ENCODE assay signal across 1 cellular context in the genomic region with DNA sequence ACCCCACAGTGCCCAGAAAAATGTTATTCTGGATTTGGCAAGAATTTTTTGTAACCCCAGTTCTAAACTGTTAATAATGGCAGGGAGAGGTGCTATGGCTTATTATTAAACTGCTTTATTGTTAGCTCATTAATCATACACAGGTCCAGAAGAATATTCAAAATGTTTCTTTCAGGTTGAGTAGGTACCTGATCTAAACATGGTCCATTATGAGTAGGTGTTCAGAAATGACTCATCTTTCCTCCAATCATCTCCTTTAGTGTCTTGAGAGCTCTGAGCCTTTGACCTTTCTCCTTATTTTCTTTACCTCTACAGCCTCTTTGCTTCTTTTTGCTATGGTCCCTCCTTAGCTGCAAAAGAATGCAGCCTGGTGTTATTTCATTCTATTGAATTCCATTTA.
TF ChIP-seq lines count a peak whose summit lies in the region.

No MANE protein-coding gene starts in this region.

TF ChIP-seq in GM12878, 131 proteins besides CTCF, POLR2A, EP300 and RAD21 (continued from another document and continues in another):
- TF ChIP-seq, protein P1, sequence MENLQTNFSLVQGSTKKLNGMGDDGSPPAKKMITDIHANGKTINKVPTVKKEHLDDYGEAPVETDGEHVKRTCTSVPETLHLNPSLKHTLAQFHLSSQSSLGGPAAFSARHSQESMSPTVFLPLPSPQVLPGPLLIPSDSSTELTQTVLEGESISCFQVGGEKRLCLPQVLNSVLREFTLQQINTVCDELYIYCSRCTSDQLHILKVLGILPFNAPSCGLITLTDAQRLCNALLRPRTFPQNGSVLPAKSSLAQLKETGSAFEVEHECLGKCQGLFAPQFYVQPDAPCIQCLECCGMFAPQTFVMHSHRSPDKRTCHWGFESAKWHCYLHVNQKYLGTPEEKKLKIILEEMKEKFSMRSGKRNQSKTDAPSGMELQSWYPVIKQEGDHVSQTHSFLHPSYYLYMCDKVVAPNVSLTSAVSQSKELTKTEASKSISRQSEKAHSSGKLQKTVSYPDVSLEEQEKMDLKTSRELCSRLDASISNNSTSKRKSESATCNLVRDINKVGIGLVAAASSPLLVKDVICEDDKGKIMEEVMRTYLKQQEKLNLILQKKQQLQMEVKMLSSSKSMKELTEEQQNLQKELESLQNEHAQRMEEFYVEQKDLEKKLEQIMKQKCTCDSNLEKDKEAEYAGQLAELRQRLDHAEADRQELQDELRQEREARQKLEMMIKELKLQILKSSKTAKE (IDR thresholded peaks at IDR 0.05; ENCODE audit: low read depth, poor library complexity, severe bottlenecking) = peak; percentile 90
- TF ChIP-seq NR2C2 (IDR thresholded peaks at IDR 0.05; ENCODE audit: borderline replicate concordance, control insufficient read depth, insufficient read length, low read depth) (no peak), CHD2 (IDR thresholded peaks at IDR 0.05; ENCODE audit: borderline replicate concordance, low read depth, low read length) (peak; percentile 53; the same call in 1 of the 2 replicates), JUND (IDR thresholded peaks at IDR 0.05; ENCODE audit: low read depth, low read length) (peak; percentile 96), CBX3 (IDR thresholded peaks at IDR 0.05; ENCODE audit: borderline replicate concordance, low read depth) (no peak), ATF2 (IDR thresholded peaks at IDR 0.05; ENCODE audit: low read length) (peak; percentile 98), MAX (IDR thresholded peaks at IDR 0.05; ENCODE audit: low read depth, low read length) (no peak), SIX5 (IDR thresholded peaks at IDR 0.05; ENCODE audit: low read depth, low read length, severe bottlenecking) (no peak), SUPT20H (IDR thresholded peaks at IDR 0.05; ENCODE audit: borderline replicate concordance, control insufficient read depth, low read depth, low read length) (no peak), NFIC (IDR thresholded peaks at IDR 0.05; ENCODE audit: low read depth, low read length) (peak; percentile 99), POLR2AphosphoS5 (IDR thresholded peaks at IDR 0.05; ENCODE audit: low read length) (no peak), MEF2A (IDR thresholded peaks at IDR 0.05; ENCODE audit: insufficient read depth, low read depth, low read length) (peak; percentile 88), ZNF217 (IDR thresholded peaks at IDR 0.05) (peak; percentile 99), BACH1 (IDR thresholded peaks at IDR 0.05; ENCODE audit: borderline replicate concordance) (peak; percentile 97), ZNF24 (IDR thresholded peaks at IDR 0.05) (peak; percentile 88), HDAC6 (IDR thresholded peaks at IDR 0.05; ENCODE audit: unreplicated experiment) (no peak), ETV6 (conservative IDR thresholded peaks at IDR 0.05 in 1 of 2, IDR thresholded peaks at IDR 0.05 in 1 of 2; ENCODE audit: borderline replicate concordance in 1 of 2, low read depth in 1 of 2) (peak in 1 of 2 experiments; percentile 87; a peak in 2 of 4 replicates), LARP7 (IDR thresholded peaks at IDR 0.05) (no peak), KDM1A (IDR thresholded peaks at IDR 0.05; ENCODE audit: borderline replicate concordance) (no peak), PML (IDR thresholded peaks at IDR 0.05; ENCODE audit: low read length) (peak; percentile 67; the same call in 1 of the 2 replicates), MTA3 (IDR thresholded peaks at IDR 0.05; ENCODE audit: borderline replicate concordance, low read length) (peak; percentile 86), FOS (IDR thresholded peaks at IDR 0.05; ENCODE audit: borderline replicate concordance, extremely low read depth, insufficient read length) (no peak), IRF4 (IDR thresholded peaks at IDR 0.05; ENCODE audit: low read depth, low read length) (peak; percentile 100), KAT2A (conservative IDR thresholded peaks at IDR 0.05; ENCODE audit: control insufficient read depth, low read depth, low read length) (no peak), SREBF1 (IDR thresholded peaks at IDR 0.05; ENCODE audit: low read length) (no peak), POLR2AphosphoS2 (IDR thresholded peaks at IDR 0.05; ENCODE audit: low read depth, low read length) (no peak), IKZF2 (IDR thresholded peaks at IDR 0.05) (peak; percentile 95 to 98), ZBED1 (IDR thresholded peaks at IDR 0.05; ENCODE audit: borderline replicate concordance) (peak; percentile 96), NR2F1 (conservative IDR thresholded peaks at IDR 0.05) (peak; percentile 99), MYB (IDR thresholded peaks at IDR 0.05; ENCODE audit: borderline replicate concordance, low read depth, low read length) (no peak), PAX8 (IDR thresholded peaks at IDR 0.05) (no peak), USF2 (IDR thresholded peaks at IDR 0.05; ENCODE audit: borderline replicate concordance, low read depth, low read length) (no peak), MEF2B (IDR thresholded peaks at IDR 0.05; ENCODE audit: partially characterized antibody, poor library complexity, severe bottlenecking) (peak; percentile 75), HDAC2 (IDR thresholded peaks at IDR 0.05) (no peak), NR2C1 (IDR thresholded peaks at IDR 0.05) (peak; percentile 76), NKRF (conservative IDR thresholded peaks at IDR 0.05) (no peak), STAT3 (IDR thresholded peaks at IDR 0.05; ENCODE audit: low read depth, low read length) (0 out of 2 replicates have a peak, but pooled peaks have one; percentile 81), PKNOX1 (IDR thresholded peaks at IDR 0.05) (peak; percentile 78)
- TF ChIP-seq, protein P2, sequence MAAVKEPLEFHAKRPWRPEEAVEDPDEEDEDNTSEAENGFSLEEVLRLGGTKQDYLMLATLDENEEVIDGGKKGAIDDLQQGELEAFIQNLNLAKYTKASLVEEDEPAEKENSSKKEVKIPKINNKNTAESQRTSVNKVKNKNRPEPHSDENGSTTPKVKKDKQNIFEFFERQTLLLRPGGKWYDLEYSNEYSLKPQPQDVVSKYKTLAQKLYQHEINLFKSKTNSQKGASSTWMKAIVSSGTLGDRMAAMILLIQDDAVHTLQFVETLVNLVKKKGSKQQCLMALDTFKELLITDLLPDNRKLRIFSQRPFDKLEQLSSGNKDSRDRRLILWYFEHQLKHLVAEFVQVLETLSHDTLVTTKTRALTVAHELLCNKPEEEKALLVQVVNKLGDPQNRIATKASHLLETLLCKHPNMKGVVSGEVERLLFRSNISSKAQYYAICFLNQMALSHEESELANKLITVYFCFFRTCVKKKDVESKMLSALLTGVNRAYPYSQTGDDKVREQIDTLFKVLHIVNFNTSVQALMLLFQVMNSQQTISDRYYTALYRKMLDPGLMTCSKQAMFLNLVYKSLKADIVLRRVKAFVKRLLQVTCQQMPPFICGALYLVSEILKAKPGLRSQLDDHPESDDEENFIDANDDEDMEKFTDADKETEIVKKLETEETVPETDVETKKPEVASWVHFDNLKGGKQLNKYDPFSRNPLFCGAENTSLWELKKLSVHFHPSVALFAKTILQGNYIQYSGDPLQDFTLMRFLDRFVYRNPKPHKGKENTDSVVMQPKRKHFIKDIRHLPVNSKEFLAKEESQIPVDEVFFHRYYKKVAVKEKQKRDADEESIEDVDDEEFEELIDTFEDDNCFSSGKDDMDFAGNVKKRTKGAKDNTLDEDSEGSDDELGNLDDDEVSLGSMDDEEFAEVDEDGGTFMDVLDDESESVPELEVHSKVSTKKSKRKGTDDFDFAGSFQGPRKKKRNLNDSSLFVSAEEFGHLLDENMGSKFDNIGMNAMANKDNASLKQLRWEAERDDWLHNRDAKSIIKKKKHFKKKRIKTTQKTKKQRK (IDR thresholded peaks at IDR 0.05; ENCODE audit: low read depth, low read length) = no peak
- TF ChIP-seq, protein P3, sequence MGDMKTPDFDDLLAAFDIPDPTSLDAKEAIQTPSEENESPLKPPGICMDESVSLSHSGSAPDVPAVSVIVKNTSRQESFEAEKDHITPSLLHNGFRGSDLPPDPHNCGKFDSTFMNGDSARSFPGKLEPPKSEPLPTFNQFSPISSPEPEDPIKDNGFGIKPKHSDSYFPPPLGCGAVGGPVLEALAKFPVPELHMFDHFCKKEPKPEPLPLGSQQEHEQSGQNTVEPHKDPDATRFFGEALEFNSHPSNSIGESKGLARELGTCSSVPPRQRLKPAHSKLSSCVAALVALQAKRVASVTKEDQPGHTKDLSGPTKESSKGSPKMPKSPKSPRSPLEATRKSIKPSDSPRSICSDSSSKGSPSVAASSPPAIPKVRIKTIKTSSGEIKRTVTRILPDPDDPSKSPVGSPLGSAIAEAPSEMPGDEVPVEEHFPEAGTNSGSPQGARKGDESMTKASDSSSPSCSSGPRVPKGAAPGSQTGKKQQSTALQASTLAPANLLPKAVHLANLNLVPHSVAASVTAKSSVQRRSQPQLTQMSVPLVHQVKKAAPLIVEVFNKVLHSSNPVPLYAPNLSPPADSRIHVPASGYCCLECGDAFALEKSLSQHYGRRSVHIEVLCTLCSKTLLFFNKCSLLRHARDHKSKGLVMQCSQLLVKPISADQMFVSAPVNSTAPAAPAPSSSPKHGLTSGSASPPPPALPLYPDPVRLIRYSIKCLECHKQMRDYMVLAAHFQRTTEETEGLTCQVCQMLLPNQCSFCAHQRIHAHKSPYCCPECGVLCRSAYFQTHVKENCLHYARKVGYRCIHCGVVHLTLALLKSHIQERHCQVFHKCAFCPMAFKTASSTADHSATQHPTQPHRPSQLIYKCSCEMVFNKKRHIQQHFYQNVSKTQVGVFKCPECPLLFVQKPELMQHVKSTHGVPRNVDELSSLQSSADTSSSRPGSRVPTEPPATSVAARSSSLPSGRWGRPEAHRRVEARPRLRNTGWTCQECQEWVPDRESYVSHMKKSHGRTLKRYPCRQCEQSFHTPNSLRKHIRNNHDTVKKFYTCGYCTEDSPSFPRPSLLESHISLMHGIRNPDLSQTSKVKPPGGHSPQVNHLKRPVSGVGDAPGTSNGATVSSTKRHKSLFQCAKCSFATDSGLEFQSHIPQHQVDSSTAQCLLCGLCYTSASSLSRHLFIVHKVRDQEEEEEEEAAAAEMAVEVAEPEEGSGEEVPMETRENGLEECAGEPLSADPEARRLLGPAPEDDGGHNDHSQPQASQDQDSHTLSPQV (IDR thresholded peaks at IDR 0.05) = no peak
- TF ChIP-seq, protein P4, sequence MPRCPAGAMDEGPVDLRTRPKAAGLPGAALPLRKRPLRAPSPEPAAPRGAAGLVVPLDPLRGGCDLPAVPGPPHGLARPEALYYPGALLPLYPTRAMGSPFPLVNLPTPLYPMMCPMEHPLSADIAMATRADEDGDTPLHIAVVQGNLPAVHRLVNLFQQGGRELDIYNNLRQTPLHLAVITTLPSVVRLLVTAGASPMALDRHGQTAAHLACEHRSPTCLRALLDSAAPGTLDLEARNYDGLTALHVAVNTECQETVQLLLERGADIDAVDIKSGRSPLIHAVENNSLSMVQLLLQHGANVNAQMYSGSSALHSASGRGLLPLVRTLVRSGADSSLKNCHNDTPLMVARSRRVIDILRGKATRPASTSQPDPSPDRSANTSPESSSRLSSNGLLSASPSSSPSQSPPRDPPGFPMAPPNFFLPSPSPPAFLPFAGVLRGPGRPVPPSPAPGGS (IDR thresholded peaks at IDR 0.05; ENCODE audit: borderline replicate concordance, insufficient read depth, low read depth, low read length, poor library complexity, severe bottlenecking) = peak; percentile 95
